In the genomic region with DNA sequence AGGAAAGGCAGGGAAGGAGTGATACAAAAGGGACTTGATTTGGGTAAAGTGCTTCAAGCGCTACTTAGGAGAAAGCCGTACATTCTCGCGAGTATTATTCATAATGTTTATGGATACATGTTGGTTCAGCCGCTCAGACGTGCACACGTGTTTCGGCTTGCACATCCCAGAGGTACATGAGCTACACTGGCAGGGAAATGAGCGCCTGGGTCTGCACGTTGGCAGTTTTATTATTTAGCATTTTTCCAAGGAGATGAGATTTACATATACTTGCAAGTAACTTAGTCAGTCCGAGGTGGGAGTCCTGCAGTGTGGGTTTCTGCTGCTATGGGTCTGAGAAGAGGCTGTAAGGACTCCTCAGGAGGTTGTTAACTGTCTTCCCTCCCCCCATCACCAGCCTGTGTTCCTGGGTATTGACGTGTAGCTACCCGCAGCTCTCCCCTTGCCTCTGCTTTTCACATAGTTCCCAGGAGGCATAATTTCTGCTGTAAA, we compare ENCODE assay signal across 8 cellular contexts. TPM values are rescaled to one million over a fixed set of nuclear protein-coding genes. Genes with fewer than 3 reads are reported as not detected.
DNase-seq lines count a peak whose midpoint lies in the region; ATAC-seq and TF ChIP-seq lines count a peak whose summit lies in the region.

No MANE protein-coding gene starts in this region.

- H3K4me3 Mint-ChIP-seq in activated CD4-positive, alpha-beta T cell treated with anti-CD3 and anti-CD28 coated beads, Interleukin-2, amount 10 ng/mL, durations not matched to agents 24 days and 14 days = peak overlapping the region; percentile 93

- ATAC-seq in heart right ventricle (peak in 1 of 8 donors; percentile 7), left ventricle myocardium superior (no peak), HG03045 (IDR thresholded peaks at IDR 0.05; ENCODE audit: unreplicated experiment) (no peak)

- H3K27me3 ChIP-seq in heart right ventricle = peaks cover 0 to 28% (median 16%) of the 10 kb centered on the region in 7 donors
- no peaks in the 10 kb centered on the region for H3K27me3 ChIP-seq in esophagus (ENCODE audit: control insufficient read depth in 1 of 2, insufficient read depth in 2 of 2, low read length in 2 of 2)

- H3K27ac Mint-ChIP-seq in activated CD4-positive, alpha-beta T cell treated with anti-CD3 and anti-CD28 coated beads, Interleukin-2, amount 10 ng/mL, durations not matched to agents 24 days and 14 days = peak overlapping the region; percentile 91

- WGBS in heart right ventricle, 2 donors = 13 to 14% methylated on average over 13 of the region's 13 CpGs
- WGBS in esophagus, 2 donors = 7% methylated on average over 13 of the region's 13 CpGs

- peak overlapping the region; percentile 79 to 95 (median 91) for H3K27ac ChIP-seq in heart right ventricle
- H3K27ac ChIP-seq in esophagus (ENCODE audit: low read depth in 2 of 2, low read length in 1 of 2) = peak overlapping the region; percentile 94 to 99

- no peaks in the 10 kb centered on the region for H3K9me3 Mint-ChIP-seq in activated CD4-positive, alpha-beta T cell treated with anti-CD3 and anti-CD28 coated beads, Interleukin-2, amount 10 ng/mL, durations not matched to agents 24 days and 14 days

- intact Hi-C loops in heart right ventricle (cut with DNase I) (loop anchor here in 6 of 10 donors (5.0 to 10.0 kb wide), 6 partner anchors 34 to 134 kb away; no protein-coding TSS in a partner anchor), left ventricle myocardium superior (cut with micrococcal nuclease) (no loop called here)
- intact Hi-C loops in activated CD4-positive, alpha-beta T cell treated with anti-CD3 and anti-CD28 coated beads, Interleukin-2, amount 10 ng/mL, durations not matched to agents 24 days and 14 days (cut with micrococcal nuclease) = loop anchor here (1.0 to 10.0 kb wide), 4 partner anchors 26 to 132 kb away; a partner anchor contains a TSS

- H3K4me3 ChIP-seq in heart right ventricle (peak overlapping the region; percentile 27 to 90 (median 76)), esophagus (ENCODE audit: low read depth in 1 of 2, low read length in 2 of 2) (peak overlapping the region; percentile 57 to 80)

- H3K36me3 ChIP-seq in heart right ventricle = no peaks in the 10 kb centered on the region
- H3K36me3 ChIP-seq in esophagus (ENCODE audit: control insufficient read depth in 2 of 2, insufficient read depth in 2 of 2, low read length in 1 of 2) = peaks cover 0 to 2% of the 10 kb centered on the region in 2 donors

- no peaks in the 10 kb centered on the region for H3K27me3 Mint-ChIP-seq in activated CD4-positive, alpha-beta T cell treated with anti-CD3 and anti-CD28 coated beads, Interleukin-2, amount 10 ng/mL, durations not matched to agents 24 days and 14 days

- peaks cover 33% of the 10 kb centered on the region for H3K4me1 Mint-ChIP-seq in activated CD4-positive, alpha-beta T cell treated with anti-CD3 and anti-CD28 coated beads, Interleukin-2, amount 10 ng/mL, durations not matched to agents 24 days and 14 days

- peaks cover 0 to 42% (median 15%) of the 10 kb centered on the region in 9 donors for H3K4me1 ChIP-seq in heart right ventricle
- H3K4me1 ChIP-seq in esophagus (ENCODE audit: control insufficient read depth in 2 of 2, insufficient read depth in 2 of 2, low read length in 1 of 2) = no peaks in the 10 kb centered on the region

- TF ChIP-seq CTCF in heart right ventricle (IDR thresholded peaks at IDR 0.05) = no peak

- H3K9me3 ChIP-seq in heart right ventricle = peaks cover 0 to 12% (median 0%) of the 10 kb centered on the region in 11 donors
- no peaks in the 10 kb centered on the region for H3K9me3 ChIP-seq in esophagus (ENCODE audit: control insufficient read depth in 2 of 2, insufficient read depth in 1 of 2, low read depth in 1 of 2, low read length in 1 of 2)

- DNase-seq in heart right ventricle = no peak
- no peak for DNase-seq in left ventricle myocardium superior
- peak; percentile 84 for DNase-seq in activated CD4-positive, alpha-beta T cell treated with anti-CD3 and anti-CD28 coated beads, Interleukin-2, amount 10 ng/mL, durations not matched to agents 24 days and 14 days
- peak; percentile 39 for DNase-seq in retina
- DNase-seq in iPS-NIHi7 (ENCODE audit: extremely low spot score) = no peak
- no peak for DNase-seq in middle frontal gyrus (ENCODE audit: extremely low spot score, low spot score)

- peaks cover 34% of the 10 kb centered on the region for H3K36me3 Mint-ChIP-seq in activated CD4-positive, alpha-beta T cell treated with anti-CD3 and anti-CD28 coated beads, Interleukin-2, amount 10 ng/mL, durations not matched to agents 24 days and 14 days (ENCODE audit: low read depth)

RNA-seq across cellular contexts. Expression of a gene that starts 1.5 kb away (rescaled TPM):
- 10 to 100 TPM; 12.4 to 25.1 (median 18.3) TPM for total RNA-seq in heart right ventricle
- 10 to 100 TPM in 1 of 2 donors, 1 to 10 TPM in 1; 8.3 to 18.1 TPM for polyA plus RNA-seq in heart right ventricle
- 15.9 TPM for total RNA-seq in left ventricle myocardium superior
- 108 and 118 TPM in 2 replicates for total RNA-seq in activated CD4-positive, alpha-beta T cell treated with anti-CD3 and anti-CD28 coated beads, Interleukin-2, amount 10 ng/mL, durations not matched to agents 24 days and 14 days
- 10 to 100 TPM; 17.3 to 17.6 TPM for polyA plus RNA-seq in esophagus

RNA-seq across cellular contexts. Expression of a gene that starts 41.7 kb away (rescaled TPM):
- total RNA-seq in heart right ventricle (1 to 10 TPM in 3 of 10 donors, under 1 TPM in 7; 0.32 to 1.9 (median 0.71) TPM), left ventricle myocardium superior (0.42 TPM)
- polyA plus RNA-seq in heart right ventricle (under 1 TPM; 0.15 to 0.35 TPM), esophagus (10 to 100 TPM; 12.8 to 14.1 TPM)
- total RNA-seq in activated CD4-positive, alpha-beta T cell treated with anti-CD3 and anti-CD28 coated beads, Interleukin-2, amount 10 ng/mL, durations not matched to agents 24 days and 14 days = 0.44 and 0.47 TPM in 2 replicates

Comparison
In these comparisons a context has a peak if more than half of its experiments do, and no peak if none do; other contexts are left out.
1. DNase-seq: peak in activated CD4-positive, alpha-beta T cell treated with anti-CD3 and anti-CD28 coated beads, Interleukin-2, amount 10 ng/mL, durations not matched to agents 24 days and 14 days (single experiment) and retina (single experiment); none in heart right ventricle (0 of 2), left ventricle myocardium superior (single experiment), iPS-NIHi7 (single experiment) and middle frontal gyrus (single experiment).